In genomic region chr4:8055206-8055605, GRCh38 we compare ENCODE assay signal across 13 cellular contexts.
A peak's percentile ranks its signal among the peaks of the same experiment; 100 is the strongest.
DNase-seq lines count a peak whose midpoint lies in the region; ATAC-seq, FAIRE-seq and TF ChIP-seq lines count a peak whose summit lies in the region.
"Had no signal": no experiment of that assay in that cellular context is flagged by ENCODE, and none has a peak within 500 bp of the region (broad histone marks: within the 10 kb centered on the region; RNA-seq: fewer than 3 reads in every experiment).

No MANE protein-coding gene starts in this region.

- H3T11ph ChIP-seq in H9 (ENCODE audit: low read length), result no peak overlapping the region

- H3K9me3 ChIP-seq in H9 (ENCODE audit: control insufficient read depth, low read depth, low read length) (peaks cover 6% of the 10 kb centered on the region), neuronal stem cell (replicated peaks in 1 of 2; ENCODE audit: control insufficient read depth in 2 of 2, insufficient read depth in 1 of 2, low read depth in 1 of 2, low read length in 2 of 2) (peaks cover 2 to 12% of the 10 kb centered on the region in 2 donors), small intestine (ENCODE audit: control insufficient read depth, low read depth) (no peaks in the 10 kb centered on the region), upper lobe of right lung (no peaks in the 10 kb centered on the region)

- no peaks in the 10 kb centered on the region for H3K36me3 ChIP-seq in neuronal stem cell (replicated peaks in 1 of 2; ENCODE audit: control insufficient read depth in 2 of 2, insufficient read depth in 2 of 2, low read length in 2 of 2)
- H3K36me3 ChIP-seq in small intestine (ENCODE audit: control insufficient read depth in 2 of 2, insufficient read depth in 2 of 2, low read length in 2 of 2), result no peaks in the 10 kb centered on the region
- H3K36me3 ChIP-seq in upper lobe of right lung, result no peaks in the 10 kb centered on the region

- no peaks in the 10 kb centered on the region for H3K79me2 ChIP-seq in H9 (ENCODE audit: insufficient read depth, low read length)

- no peak overlapping the region for H3K56ac ChIP-seq in H9 (ENCODE audit: insufficient read length, low read depth, low read length)

- peak; percentile 30 for ATAC-seq in esophagus mucosa
- ATAC-seq in upper lobe of right lung, result no peak
- ATAC-seq: CD8-positive, alpha-beta T cell had no signal

- H4K20me1 ChIP-seq in H9 (ENCODE audit: control insufficient read depth, insufficient read depth, insufficient read length), result no peaks in the 10 kb centered on the region

- H3K4me1 ChIP-seq in H9 (ENCODE audit: insufficient read depth, low read length) (peaks cover 3% of the 10 kb centered on the region; the same call in 1 of the 2 replicates), neuronal stem cell (ENCODE audit: control insufficient read depth in 2 of 2, insufficient read depth in 1 of 2, low read depth in 1 of 2, low read length in 2 of 2) (peaks cover 3 to 7% of the 10 kb centered on the region in 2 donors), small intestine (ENCODE audit: control insufficient read depth in 2 of 2, insufficient read depth in 1 of 2, low read depth in 1 of 2, low read length in 1 of 2) (no peaks in the 10 kb centered on the region), upper lobe of right lung (peaks cover 9% of the 10 kb centered on the region)

- H3K9ac ChIP-seq in H9 (ENCODE audit: extremely low read depth, insufficient read length, low read length) (no peak overlapping the region), neuronal stem cell (ENCODE audit: low read depth, low read length, poor library complexity) (no peak overlapping the region)

- DNase-seq in H9 (no peak), neuronal stem cell (ENCODE audit: low spot score) (no peak), small intestine (peak; percentile 41), upper lobe of right lung (no peak), kidney glomerular epithelial cell (lab: John Stamatoyannopoulos, UW) (no peak)
- DNase-seq: Calu3; CD8-positive, alpha-beta T cell; DMS79 treated with DMSO at 0.1 percent for 48 hours; GF-D8; HCEC 1CT had no signal

- H3K27me3 Mint-ChIP-seq in H9 (ENCODE audit: low read depth), result peaks cover 5% of the 10 kb centered on the region
- H3K27me3 Mint-ChIP-seq: B cell had no signal

- no peak overlapping the region for H2BK12ac ChIP-seq in H9 (ENCODE audit: insufficient read length, low read depth, low read length)
- no peak overlapping the region for H2BK12ac ChIP-seq in neuronal stem cell (ENCODE audit: low read length)

- intact Hi-C loops in upper lobe of right lung (cut with DNase I), result no loop called here

- WGBS in H9 (ENCODE audit: extremely low coverage, insufficient read length, low lambda C conversion rate), result no CpG with 5 or more reads among the region's 6 CpGs
- no CpG with 5 or more reads among the region's 6 CpGs for WGBS in neuronal stem cell (ENCODE audit: extremely low coverage in 2 of 2, insufficient read length in 2 of 2, insufficient replicate concordance in 1 of 2), 2 donors
- 68 to 76% (median 68%) methylated on average over 6 of the region's 6 CpGs for WGBS in small intestine, 3 donors

- H2BK5ac ChIP-seq in H9 (ENCODE audit: insufficient read length, low read length), result no peak overlapping the region
- no peak overlapping the region for H2BK5ac ChIP-seq in neuronal stem cell (ENCODE audit: low read length)

- peaks cover 19% of the 10 kb centered on the region in 2 experiments for H3K9me3 Mint-ChIP-seq in H9
- H3K9me3 Mint-ChIP-seq: CD8-positive, alpha-beta T cell had no signal

- no peak overlapping the region for H3K4me3 Mint-ChIP-seq in H9
- H3K4me3 Mint-ChIP-seq: B cell; CD8-positive, alpha-beta T cell had no signal

- TF ChIP-seq CTCF in H9 (conservative IDR thresholded peaks at IDR 0.05) (no peak), upper lobe of right lung (IDR thresholded peaks at IDR 0.05) (no peak)

- H3K14ac ChIP-seq in H9 (ENCODE audit: insufficient read depth, low read length) (no peak overlapping the region), neuronal stem cell (ENCODE audit: low read length) (no peak overlapping the region)

- H3K18ac ChIP-seq in H9 (ENCODE audit: insufficient read length, low read depth, low read length), result peak overlapping the region; percentile 17
- H3K18ac ChIP-seq in neuronal stem cell (ENCODE audit: low read length), result no peak overlapping the region

- no peak overlapping the region for H2AK5ac ChIP-seq in H9 (ENCODE audit: insufficient read length, low read length)
- H2AK5ac ChIP-seq in neuronal stem cell (ENCODE audit: low read depth, low read length), result peak overlapping the region; percentile 72

- no peak overlapping the region for H3K23ac ChIP-seq in H9 (ENCODE audit: insufficient read length, low read depth, low read length)
- peak overlapping the region; percentile 5 for H3K23ac ChIP-seq in neuronal stem cell (ENCODE audit: low read depth, low read length, poor library complexity)

- H4K8ac ChIP-seq in H9 (replicated peaks; ENCODE audit: insufficient read length, low read depth, low read length) (no peak overlapping the region), neuronal stem cell (ENCODE audit: low read depth, low read length) (no peak overlapping the region)

- H3K27me3 ChIP-seq in H9 (ENCODE audit: insufficient read depth, low read length), result no peaks in the 10 kb centered on the region
- peaks cover 0 to 4% (median 0%) of the 10 kb centered on the region in 3 experiments for H3K27me3 ChIP-seq in neuronal stem cell (ENCODE audit: control insufficient read depth in 3 of 3, insufficient read depth in 3 of 3, low read depth in 1 of 3, low read length in 3 of 3)
- H3K27me3 ChIP-seq in small intestine (ENCODE audit: control insufficient read depth in 2 of 2, insufficient read depth in 2 of 2, low read length in 2 of 2), result no peaks in the 10 kb centered on the region
- no peaks in the 10 kb centered on the region for H3K27me3 ChIP-seq in upper lobe of right lung

- H3K4me2 ChIP-seq in H9 (ENCODE audit: insufficient read depth, insufficient read length, low read length), result no peak overlapping the region
- H3K4me2 ChIP-seq in neuronal stem cell (ENCODE audit: insufficient read depth, low read length, poor library complexity, severe bottlenecking), result no peak overlapping the region

- H3K4ac ChIP-seq in H9 (ENCODE audit: low read depth, low read length), result no peak overlapping the region
- H3K4ac ChIP-seq in neuronal stem cell (ENCODE audit: low read length), result no peak overlapping the region

- H3K4me1 Mint-ChIP-seq in H9, result peaks cover 15 to 22% of the 10 kb centered on the region in 2 experiments
- H3K4me1 Mint-ChIP-seq: B cell had no signal

- no peak overlapping the region for H2BK15ac ChIP-seq in H9 (ENCODE audit: low read depth, low read length)
- no peak overlapping the region for H2BK15ac ChIP-seq in neuronal stem cell (ENCODE audit: low read length)

- H2AFZ ChIP-seq in H9 (ENCODE audit: low read length) (no peak overlapping the region), neuronal stem cell (ENCODE audit: low read length) (no peak overlapping the region)

- H4K5ac ChIP-seq in H9 (ENCODE audit: insufficient read length, low read depth, low read length), result no peak overlapping the region

- no peak for FAIRE-seq in small intestine (lab: Jason Lieb, UNC)

- H2BK20ac ChIP-seq in H9 (ENCODE audit: low read depth, low read length, poor library complexity, severe bottlenecking), result no peak overlapping the region

- H2BK120ac ChIP-seq in H9 (ENCODE audit: low read depth, low read length, poor library complexity, severe bottlenecking) (no peak overlapping the region), neuronal stem cell (ENCODE audit: low read depth, low read length) (no peak overlapping the region)

- no peak overlapping the region for H3K27ac ChIP-seq in H9 (ENCODE audit: insufficient read length, low read depth, low read length)
- H3K27ac ChIP-seq in neuronal stem cell (replicated peaks; ENCODE audit: low read length), result no peak overlapping the region
- H3K27ac ChIP-seq in small intestine (ENCODE audit: low read depth in 1 of 2, low read length in 1 of 2), result no peak overlapping the region
- H3K27ac ChIP-seq in upper lobe of right lung, result no peak overlapping the region

- H3K79me1 ChIP-seq in H9 (ENCODE audit: insufficient read depth, low read depth, low read length, poor library complexity, severe bottlenecking), result no peaks in the 10 kb centered on the region
- H3K79me1 ChIP-seq in neuronal stem cell (ENCODE audit: low read depth, low read length), result no peaks in the 10 kb centered on the region

- H4K91ac ChIP-seq in H9 (ENCODE audit: insufficient read length, low read depth, low read length) (no peak overlapping the region), neuronal stem cell (ENCODE audit: low read depth, low read length, poor library complexity) (no peak overlapping the region)

- H3K36me3 Mint-ChIP-seq in H9 (ENCODE audit: insufficient read depth in 1 of 3, low read depth in 3 of 3), result peaks cover 3 to 24% (median 6%) of the 10 kb centered on the region in 3 experiments; a peak in 4 of 7 replicates

- H3K23me2 ChIP-seq in H9 (ENCODE audit: insufficient read length, low read depth, low read length, poor library complexity, severe bottlenecking), result no peaks in the 10 kb centered on the region

- no peak overlapping the region for H3K27ac Mint-ChIP-seq in H9
- H3K27ac Mint-ChIP-seq: B cell; CD8-positive, alpha-beta T cell had no signal

- H3K4me3 ChIP-seq in neuronal stem cell (ENCODE audit: low read length in 2 of 2), result peak overlapping the region in 1 of 2 donors; percentile 63
- no peak overlapping the region for H3K4me3 ChIP-seq in small intestine (ENCODE audit: low read depth in 1 of 2, low read length in 2 of 2)
- H3K4me3 ChIP-seq in upper lobe of right lung, result no peak overlapping the region
- H3K4me3 ChIP-seq: BLaER1 treated with 17β-estradiol and CSF1 and Interleukin-3, amounts not matched to agents 10 nM and 100 nM had no signal
